In genomic region chr3:22692239-22692638, GRCh38 we compare ENCODE assay signal across 29 cellular contexts.
"Had no signal": no experiment of that assay in that cellular context is flagged by ENCODE, and none has a peak within 500 bp of the region (broad histone marks: within the 10 kb centered on the region; RNA-seq: fewer than 3 reads in every experiment).

No MANE protein-coding gene starts in this region.

- H3K36me3 Mint-ChIP-seq: activated CD4-positive, alpha-beta memory T cell treated with anti-CD3 and anti-CD28 coated beads for 36 hours; activated naive CD4-positive, alpha-beta T cell treated with anti-CD3 and anti-CD28 coated beads, Interleukin-2, amount 10 ng/mL, durations not matched to agents 7 days and 5 days; activated naive CD8-positive, alpha-beta T cell; brain had no signal

- H3K27ac ChIP-seq: KMS-11, PC-9, RWPE1 had no signal

- H3K27me3 Mint-ChIP-seq: activated CD4-positive, alpha-beta memory T cell treated with anti-CD3 and anti-CD28 coated beads for 36 hours; activated CD4-positive, alpha-beta T cell treated with anti-CD3 and anti-CD28 coated beads for 36 hours; activated naive CD4-positive, alpha-beta T cell treated with anti-CD3 and anti-CD28 coated beads, Interleukin-2, amount 10 ng/mL, durations not matched to agents 7 days and 5 days; activated naive CD8-positive, alpha-beta T cell; activated naive CD8-positive, alpha-beta T cell treated with anti-CD3 and anti-CD28 coated beads, Interleukin-2, amount 50 U/mL, for 24 hours had no signal

- ATAC-seq: activated CD4-positive, alpha-beta T cell treated with anti-CD3 and anti-CD28 coated beads for 36 hours; activated CD4-positive, CD25-positive, alpha-beta regulatory T cell treated with anti-CD3 and anti-CD28 coated beads, Interleukin-2, amount 50 U/mL, for 24 hours; activated naive CD8-positive, alpha-beta T cell treated with anti-CD3 and anti-CD28 coated beads, Interleukin-2, amount 50 U/mL, for 24 hours; activated T-cell treated with anti-CD3 and anti-CD28 coated beads, Interleukin-2, amount 50 U/mL, for 4 hours; Right ventricle myocardium inferior had no signal

- H3K4me3 ChIP-seq: PC-9 had no signal

- H3K4me1 Mint-ChIP-seq: activated CD4-positive, alpha-beta T cell treated with anti-CD3 and anti-CD28 coated beads for 36 hours; activated naive CD4-positive, alpha-beta T cell treated with anti-CD3 and anti-CD28 coated beads, Interleukin-2, amount 10 ng/mL, durations not matched to agents 7 days and 5 days; activated naive CD8-positive, alpha-beta T cell treated with anti-CD3 and anti-CD28 coated beads, Interleukin-2, amount 50 U/mL, for 24 hours had no signal

- H3K4me3 Mint-ChIP-seq: activated CD4-positive, alpha-beta memory T cell treated with anti-CD3 and anti-CD28 coated beads for 36 hours; activated CD4-positive, alpha-beta T cell treated with anti-CD3 and anti-CD28 coated beads for 36 hours; activated naive CD4-positive, alpha-beta T cell treated with anti-CD3 and anti-CD28 coated beads, Interleukin-2, amount 10 ng/mL, durations not matched to agents 7 days and 5 days; activated naive CD8-positive, alpha-beta T cell; activated naive CD8-positive, alpha-beta T cell treated with anti-CD3 and anti-CD28 coated beads, Interleukin-2, amount 50 U/mL, for 24 hours; activated T-cell treated with anti-CD3 and anti-CD28 coated beads, Interleukin-2, amount 50 U/mL, for 4 hours; activated T-helper 1 cell treated with anti-CD3 and anti-CD28 coated beads, Interleukin-12 subunit alpha, Interleukin-12 subunit beta, Interleukin-2, Interleukin-4 antibody, amounts not matched to agents 30 ng/mL and 10 ng/mL and 1 ng/mL, durations not matched to agents 14 hours and 24 hours and 36 hours; brain had no signal

- H3K9ac ChIP-seq: KMS-11 had no signal

- DNase-seq: activated CD4-positive, alpha-beta memory T cell treated with anti-CD3 and anti-CD28 coated beads for 36 hours; activated CD4-positive, alpha-beta T cell treated with anti-CD3 and anti-CD28 coated beads for 36 hours; activated CD4-positive, alpha-beta T cell treated with anti-CD3 and anti-CD28 coated beads, Interleukin-2, amount 50 U/mL, for 1 hour; activated CD8-positive, alpha-beta memory T cell treated with anti-CD3 and anti-CD28 coated beads, Interleukin-2, amount 50 U/mL, for 4 hours; activated gamma-delta T cell treated with Interleukin-2 at 50 U/mL for 16 hours; activated naive CD4-positive, alpha-beta T cell treated with anti-CD3 and anti-CD28 coated beads, Interleukin-2, amount 10 ng/mL, durations not matched to agents 7 days and 5 days; activated naive CD8-positive, alpha-beta T cell treated with anti-CD3 and anti-CD28 coated beads, Interleukin-2, amount 50 U/mL, for 24 hours; activated T-cell treated with anti-CD3 and anti-CD28 coated beads for 4 hours; activated T-cell treated with anti-CD3 and anti-CD28 coated beads, Interleukin-2, amount 50 U/mL, for 4 hours; anterior cingulate cortex; NCI-H1092 treated with DMSO at 0.1 percent for 48 hours; NCI-H146; NCI-H187; NCI-H2029 treated with DMSO at 0.1 percent for 48 hours; NCI-H2107; NCI-H2171; NCI-H510A; NCI-H526; NCI-H748 treated with DMSO at 0.1 percent for 48 hours; NK-92 treated with Interleukin-12 subunit alpha and Interleukin-12 subunit beta, amount 100 ng/mL, for 24 hours; PC-9; T1000 had no signal

- H3K27ac Mint-ChIP-seq: activated CD4-positive, alpha-beta memory T cell treated with anti-CD3 and anti-CD28 coated beads for 36 hours; activated CD4-positive, alpha-beta T cell treated with anti-CD3 and anti-CD28 coated beads for 36 hours; activated naive CD4-positive, alpha-beta T cell treated with anti-CD3 and anti-CD28 coated beads, Interleukin-2, amount 10 ng/mL, durations not matched to agents 7 days and 5 days; activated naive CD8-positive, alpha-beta T cell; activated naive CD8-positive, alpha-beta T cell treated with anti-CD3 and anti-CD28 coated beads, Interleukin-2, amount 50 U/mL, for 24 hours; activated T-helper 1 cell treated with anti-CD3 and anti-CD28 coated beads, Interleukin-12 subunit alpha, Interleukin-12 subunit beta, Interleukin-2, Interleukin-4 antibody, amounts not matched to agents 30 ng/mL and 10 ng/mL and 1 ng/mL, durations not matched to agents 14 hours and 24 hours and 36 hours; brain had no signal

- H3K9me3 Mint-ChIP-seq: activated naive CD4-positive, alpha-beta T cell treated with anti-CD3 and anti-CD28 coated beads, Interleukin-2, amount 10 ng/mL, durations not matched to agents 7 days and 5 days; activated naive CD8-positive, alpha-beta T cell treated with anti-CD3 and anti-CD28 coated beads, Interleukin-2, amount 50 U/mL, for 24 hours; activated T-helper 1 cell treated with anti-CD3 and anti-CD28 coated beads, Interleukin-12 subunit alpha, Interleukin-12 subunit beta, Interleukin-2, Interleukin-4 antibody, amounts not matched to agents 30 ng/mL and 10 ng/mL and 1 ng/mL, durations not matched to agents 14 hours and 24 hours and 36 hours had no signal
